ENCODE assay signal across 16 cellular contexts in genomic region chr6:43877463-43878126, GRCh38.
DNase-seq lines count a peak whose midpoint lies in the region; ATAC-seq, FAIRE-seq and TF ChIP-seq lines count a peak whose summit lies in the region.
"Had no signal": no experiment of that assay in that cellular context is flagged by ENCODE, and none has a peak within 500 bp of the region (broad histone marks: within the 10 kb centered on the region; RNA-seq: fewer than 3 reads in every experiment).

No MANE protein-coding gene starts in this region.

- peak; percentile 36; the same call in 1 of the 2 replicates for TF ChIP-seq EP300 in K562 (IDR thresholded peaks at IDR 0.05; ENCODE audit: low read length)

- H3K4me3 ChIP-seq in GM23338 (no peak overlapping the region), K562 (no peak overlapping the region), esophagus squamous epithelium (no peak overlapping the region)
- H3K4me3 ChIP-seq: A549, Peyer's patch had no signal

- TF ChIP-seq POLR2A in K562 (conservative IDR thresholded peaks at IDR 0.05) (no peak), esophagus squamous epithelium (IDR thresholded peaks at IDR 0.05) (no peak)

- H3K9me3 ChIP-seq in K562 (replicated peaks; ENCODE audit: control insufficient read depth, insufficient read depth, low read depth, low read length) (no peaks in the 10 kb centered on the region), esophagus squamous epithelium (no peaks in the 10 kb centered on the region)
- H3K9me3 ChIP-seq: A549, Peyer's patch had no signal

- POLR2A ChIA-PET in K562 (lab: Yijun Ruan, JAX), result interaction anchor here (0.5 to 1.6 kb wide), 3 partner anchors 11 to 91 kb away, joined by 3 to 4 read pairs (median 3); no protein-coding TSS in a partner anchor

- DNase-seq in GM23338 (ENCODE audit: low spot score) (peak; percentile 30), K562 (ENCODE audit: extremely low read depth in 1 of 4, low spot score in 3 of 4) (peak; percentile 60 to 91 (median 76)), left lobe of liver (ENCODE audit: low spot score) (no peak), progenitor cell of endocrine pancreas (ENCODE audit: low spot score, unreplicated experiment) (no peak), DMS79 treated with DMSO at 0.1 percent for 48 hours (lab: John Stamatoyannopoulos, UW) (no peak), GDM1 (lab: John Stamatoyannopoulos, UW) (no peak), esophagus squamous epithelium (lab: John Stamatoyannopoulos, UW) (no peak)
- DNase-seq: COR-L47, NCI-H1048, NCI-H146, NCI-H2081 treated with DMSO at 0.1 percent for 48 hours, NCI-H510A treated with DMSO at 0.1 percent for 48 hours, Peyer's patch had no signal

- H3K27me3 ChIP-seq in GM23338 (ENCODE audit: insufficient read depth) (no peaks in the 10 kb centered on the region), K562 (ENCODE audit: control insufficient read depth in 2 of 2, insufficient read depth in 2 of 2, low read length in 2 of 2) (no peaks in the 10 kb centered on the region), esophagus squamous epithelium (peaks cover 0 to under 1% (median 0%) of the 10 kb centered on the region in 4 donors)
- H3K27me3 ChIP-seq: Peyer's patch had no signal

- no peaks in the 10 kb centered on the region for H3K36me3 Mint-ChIP-seq in GM23338 (ENCODE audit: low read depth)
- H3K36me3 Mint-ChIP-seq in progenitor cell of endocrine pancreas (ENCODE audit: insufficient read depth), result no peaks in the 10 kb centered on the region
- H3K36me3 Mint-ChIP-seq: CD14-positive monocyte had no signal

- no peaks in the 10 kb centered on the region for H3K9me2 ChIP-seq in GM23338 (ENCODE audit: insufficient read depth)

- in situ Hi-C loops in K562 (cut with MboI), result no loop called here

- H3K27ac ChIP-seq in GM23338 (ENCODE audit: low read depth), result no peak overlapping the region
- no peak overlapping the region for H3K27ac ChIP-seq in K562 (ENCODE audit: extremely low read depth, low read depth, low read length)
- no peak overlapping the region for H3K27ac ChIP-seq in esophagus squamous epithelium
- H3K27ac ChIP-seq: A549, Peyer's patch had no signal

- H3K4me3 Mint-ChIP-seq in GM23338 (no peak overlapping the region), progenitor cell of endocrine pancreas (ENCODE audit: low read depth) (no peak overlapping the region)
- H3K4me3 Mint-ChIP-seq: CD14-positive monocyte had no signal

- H3K36me3 ChIP-seq in GM23338 (ENCODE audit: insufficient read depth) (no peaks in the 10 kb centered on the region), K562 (ENCODE audit: control insufficient read depth, insufficient read depth, low read length) (no peaks in the 10 kb centered on the region), esophagus squamous epithelium (no peaks in the 10 kb centered on the region)
- H3K36me3 ChIP-seq: Peyer's patch had no signal

- BruUV-seq in K562 (replicated peaks; lab: Mats Ljungman, UMichigan), result no TSS peak

- peak; percentile 48 for FAIRE-seq in K562 (lab: Jason Lieb, UNC)
- FAIRE-seq: A549 had no signal

- H3K27ac Mint-ChIP-seq in GM23338 (no peak overlapping the region), progenitor cell of endocrine pancreas (no peak overlapping the region)
- H3K27ac Mint-ChIP-seq: CD14-positive monocyte had no signal

- peak; percentile 61 for ATAC-seq in GM23338
- peak; percentile 70 for ATAC-seq in K562
- ATAC-seq in left lobe of liver, result peak; percentile 67
- ATAC-seq: A549, Right ventricle myocardium inferior had no signal

- H3K4me2 ChIP-seq in GM23338 (no peak overlapping the region), K562 (ENCODE audit: insufficient read depth, low read length) (peak overlapping the region; percentile 44; the same call in 1 of the 2 replicates)
- H3K4me2 ChIP-seq: A549 had no signal

- no peaks in the 10 kb centered on the region for H3F3A ChIP-seq in GM23338 (replicated peaks; ENCODE audit: low read depth)

- H3K9me1 ChIP-seq in K562 (ENCODE audit: control insufficient read depth, insufficient read depth, low read length), result no peaks in the 10 kb centered on the region

- CTCF ChIA-PET in K562 (lab: Yijun Ruan, JAX; ENCODE audit: low intra/inter-chr PET ratio), result no interaction called here

- TF ChIP-seq CTCF in GM23338 (conservative IDR thresholded peaks at IDR 0.05; ENCODE audit: low read depth in 2 of 2) (peak in 1 of 2 experiments; percentile 30; a peak in 2 of 4 replicates), K562 (IDR thresholded peaks at IDR 0.05 in 2 of 3, conservative IDR thresholded peaks at IDR 0.05 in 1 of 3; ENCODE audit: insufficient read depth in 2 of 3, low read depth in 1 of 3, low read length in 3 of 3) (no peak; a peak in 1 of 6 replicates), progenitor cell of endocrine pancreas (IDR thresholded peaks at IDR 0.05; ENCODE audit: unreplicated experiment) (peak; percentile 11), esophagus squamous epithelium (IDR thresholded peaks at IDR 0.05) (no peak)

- TF ChIP-seq RAD21 in K562 (CRISPR knock-in tag; conservative IDR thresholded peaks at IDR 0.05 in 1 of 2, IDR thresholded peaks at IDR 0.05 in 1 of 2), result no peak

- no peaks in the 10 kb centered on the region for H3K9me3 Mint-ChIP-seq in GM23338
- H3K9me3 Mint-ChIP-seq in progenitor cell of endocrine pancreas (ENCODE audit: low read depth), result no peaks in the 10 kb centered on the region
- H3K9me3 Mint-ChIP-seq: CD14-positive monocyte had no signal

- H2AFZ ChIP-seq in GM23338 (no peak overlapping the region), K562 (ENCODE audit: low read depth, low read length) (peak overlapping the region; percentile 64)

- H4K20me1 ChIP-seq in GM23338 (replicated peaks; ENCODE audit: insufficient read depth), result no peaks in the 10 kb centered on the region
- H4K20me1 ChIP-seq in K562 (replicated peaks; ENCODE audit: control insufficient read depth, insufficient read depth, low read length), result no peaks in the 10 kb centered on the region

- WGBS in K562 (ENCODE audit: insufficient coverage, low coverage, missing lambda C conversion rate), result 45% methylated on average over 10 of the region's 10 CpGs
- WGBS in esophagus squamous epithelium, 2 donors, result 73 to 88% methylated on average over 7 to 10 of the region's 10 CpGs

- H3K4me1 Mint-ChIP-seq in GM23338 (peaks cover 15% of the 10 kb centered on the region), progenitor cell of endocrine pancreas (ENCODE audit: low read depth) (peaks cover 53% of the 10 kb centered on the region)

- H3K9ac ChIP-seq in K562 (ENCODE audit: insufficient read depth in 1 of 2, low read depth in 2 of 2, low read length in 2 of 2), result peak overlapping the region; percentile 21 to 83; a peak in 2 of 4 replicates

- no peaks in the 10 kb centered on the region for H3K27me3 Mint-ChIP-seq in GM23338 (ENCODE audit: insufficient read depth, low read depth, poor library complexity)
- no peaks in the 10 kb centered on the region for H3K27me3 Mint-ChIP-seq in progenitor cell of endocrine pancreas

- intact Hi-C loops in K562 (cut with micrococcal nuclease), result no loop called here
- intact Hi-C loops in esophagus squamous epithelium (cut with DNase I), result no loop called here

- no peaks in the 10 kb centered on the region for H3K4me1 ChIP-seq in GM23338 (ENCODE audit: insufficient read depth)
- peaks cover 24 to 28% of the 10 kb centered on the region in 2 experiments; a peak in 4 of 5 replicates for H3K4me1 ChIP-seq in K562 (replicated peaks in 1 of 2; ENCODE audit: control insufficient read depth in 2 of 2, insufficient read depth in 2 of 2, low read length in 2 of 2)
- peaks cover 0 to 17% (median 0%) of the 10 kb centered on the region in 3 donors for H3K4me1 ChIP-seq in esophagus squamous epithelium
- H3K4me1 ChIP-seq: A549, Peyer's patch had no signal

- H3K79me2 ChIP-seq in GM23338 (replicated peaks; ENCODE audit: insufficient read depth), result no peaks in the 10 kb centered on the region
- no peaks in the 10 kb centered on the region for H3K79me2 ChIP-seq in K562 (ENCODE audit: control insufficient read depth, insufficient read depth, low read length)

TF ChIP-seq in GM23338, 12 proteins besides CTCF, POLR2A, EP300 and RAD21 (continues in another document):
- no peak for TF ChIP-seq ZNF331 (CRISPR knock-in tag; IDR thresholded peaks at IDR 0.05; ENCODE audit: low read depth)

TF ChIP-seq in K562, 482 proteins besides CTCF, POLR2A, EP300 and RAD21 (continues in another document):
- TF ChIP-seq MYC (IDR thresholded peaks at IDR 0.05; ENCODE audit: low read depth, low read length) (0 out of 2 replicates have a peak, but pooled peaks have one; percentile 20), MYC (CRISPR knock-in tag; IDR thresholded peaks at IDR 0.05; ENCODE audit: borderline replicate concordance, low read depth) (no peak; the same call in 1 of the 2 replicates), POLR3G (IDR thresholded peaks at IDR 0.05; ENCODE audit: extremely low read depth, insufficient read length, insufficient replicate concordance) (no peak), ERF (CRISPR knock-in tag; IDR thresholded peaks at IDR 0.05) (no peak), CTCFL (IDR thresholded peaks at IDR 0.05; ENCODE audit: borderline replicate concordance, insufficient read depth, low read depth, low read length, poor library complexity, severe bottlenecking) (no peak), EGR1 (conservative IDR thresholded peaks at IDR 0.05) (no peak), SMAD4 (CRISPR knock-in tag; conservative IDR thresholded peaks at IDR 0.05) (peak; percentile 60; the same call in 1 of the 2 replicates), SP2 (IDR thresholded peaks at IDR 0.05; ENCODE audit: extremely low read depth, low read depth, low read length, poor library complexity, severe bottlenecking) (no peak), NR2F6 (CRISPR knock-in tag; IDR thresholded peaks at IDR 0.05) (no peak), ZNF583 (CRISPR knock-in tag; IDR thresholded peaks at IDR 0.05) (no peak), HDAC1 (IDR thresholded peaks at IDR 0.05) (0 out of 4 replicates have a peak, but pooled peaks of 1 of the 2 experiments have one; percentile 2)

Comparison
In these comparisons a context has a peak if more than half of its experiments do, and no peak if none do; other contexts are left out.
1. DNase-seq: peak in GM23338 (single experiment) and K562 (4 of 4); none in left lobe of liver (single experiment), progenitor cell of endocrine pancreas (single experiment), DMS79 treated with DMSO at 0.1 percent for 48 hours (single experiment), GDM1 (single experiment) and esophagus squamous epithelium (single experiment).
2. Peak in every context shown above with its lines, with median percentiles within 50 percentile points of each other: ATAC-seq.